1 cellular context compared by ENCODE assay signal in the genomic region with DNA sequence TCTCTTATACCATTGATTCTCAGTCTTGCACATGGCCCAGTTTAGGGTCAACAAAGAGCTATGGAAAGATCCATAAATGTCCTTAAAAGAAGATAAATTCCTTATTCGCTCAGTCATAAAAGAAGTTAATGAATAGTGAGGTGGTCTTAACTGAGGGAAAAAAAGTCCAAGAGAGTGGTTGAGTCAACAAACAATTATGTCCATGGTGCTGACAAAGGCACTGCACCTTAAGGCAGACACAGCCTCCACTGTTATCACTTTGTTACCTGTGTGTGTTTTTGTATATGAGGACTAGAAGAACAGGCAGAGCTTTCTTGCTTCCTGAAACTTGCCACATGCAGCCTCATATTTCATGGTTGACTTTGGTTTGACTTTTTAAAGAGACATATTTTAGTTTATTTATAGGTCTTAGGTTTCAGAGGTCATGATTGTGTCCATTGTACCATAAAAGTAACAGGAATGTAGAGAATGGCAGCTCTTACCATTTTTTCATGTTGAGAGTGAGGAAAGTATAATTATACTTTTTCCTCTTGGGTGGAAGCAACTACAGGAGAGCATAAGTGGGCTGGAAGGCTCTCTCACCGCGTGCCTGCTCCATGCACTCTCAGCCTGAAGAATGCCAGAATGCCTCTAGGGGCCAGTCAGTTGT.
TF ChIP-seq lines count a peak whose summit lies in the region.

No MANE protein-coding gene starts in this region.

TF ChIP-seq in HCT116, 20 proteins besides CTCF, POLR2A, EP300 and RAD21 (continued from another document):
- TF ChIP-seq SRF (IDR thresholded peaks at IDR 0.05; ENCODE audit: low read depth) (no peak), JUND (IDR thresholded peaks at IDR 0.05) (no peak), EGR1 (IDR thresholded peaks at IDR 0.05; ENCODE audit: low read depth) (no peak), SP1 (IDR thresholded peaks at IDR 0.05; ENCODE audit: low read depth) (no peak), POLR2AphosphoS5 (IDR thresholded peaks at IDR 0.05; ENCODE audit: low read depth, low read length) (no peak), TCF7L2 (IDR thresholded peaks at IDR 0.05; ENCODE audit: borderline replicate concordance, extremely low read depth, insufficient read depth, insufficient read length) (no peak), SIN3A (IDR thresholded peaks at IDR 0.05; ENCODE audit: low read depth) (no peak), ELF1 (IDR thresholded peaks at IDR 0.05; ENCODE audit: borderline replicate concordance, low read depth) (no peak)
- TF ChIP-seq, protein P1, sequence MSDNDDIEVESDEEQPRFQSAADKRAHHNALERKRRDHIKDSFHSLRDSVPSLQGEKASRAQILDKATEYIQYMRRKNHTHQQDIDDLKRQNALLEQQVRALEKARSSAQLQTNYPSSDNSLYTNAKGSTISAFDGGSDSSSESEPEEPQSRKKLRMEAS (IDR thresholded peaks at IDR 0.05) = no peak
- TF ChIP-seq, protein P2, sequence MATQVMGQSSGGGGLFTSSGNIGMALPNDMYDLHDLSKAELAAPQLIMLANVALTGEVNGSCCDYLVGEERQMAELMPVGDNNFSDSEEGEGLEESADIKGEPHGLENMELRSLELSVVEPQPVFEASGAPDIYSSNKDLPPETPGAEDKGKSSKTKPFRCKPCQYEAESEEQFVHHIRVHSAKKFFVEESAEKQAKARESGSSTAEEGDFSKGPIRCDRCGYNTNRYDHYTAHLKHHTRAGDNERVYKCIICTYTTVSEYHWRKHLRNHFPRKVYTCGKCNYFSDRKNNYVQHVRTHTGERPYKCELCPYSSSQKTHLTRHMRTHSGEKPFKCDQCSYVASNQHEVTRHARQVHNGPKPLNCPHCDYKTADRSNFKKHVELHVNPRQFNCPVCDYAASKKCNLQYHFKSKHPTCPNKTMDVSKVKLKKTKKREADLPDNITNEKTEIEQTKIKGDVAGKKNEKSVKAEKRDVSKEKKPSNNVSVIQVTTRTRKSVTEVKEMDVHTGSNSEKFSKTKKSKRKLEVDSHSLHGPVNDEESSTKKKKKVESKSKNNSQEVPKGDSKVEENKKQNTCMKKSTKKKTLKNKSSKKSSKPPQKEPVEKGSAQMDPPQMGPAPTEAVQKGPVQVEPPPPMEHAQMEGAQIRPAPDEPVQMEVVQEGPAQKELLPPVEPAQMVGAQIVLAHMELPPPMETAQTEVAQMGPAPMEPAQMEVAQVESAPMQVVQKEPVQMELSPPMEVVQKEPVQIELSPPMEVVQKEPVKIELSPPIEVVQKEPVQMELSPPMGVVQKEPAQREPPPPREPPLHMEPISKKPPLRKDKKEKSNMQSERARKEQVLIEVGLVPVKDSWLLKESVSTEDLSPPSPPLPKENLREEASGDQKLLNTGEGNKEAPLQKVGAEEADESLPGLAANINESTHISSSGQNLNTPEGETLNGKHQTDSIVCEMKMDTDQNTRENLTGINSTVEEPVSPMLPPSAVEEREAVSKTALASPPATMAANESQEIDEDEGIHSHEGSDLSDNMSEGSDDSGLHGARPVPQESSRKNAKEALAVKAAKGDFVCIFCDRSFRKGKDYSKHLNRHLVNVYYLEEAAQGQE (IDR thresholded peaks at IDR 0.05; ENCODE audit: low read depth) = no peak
- TF ChIP-seq, protein P3, sequence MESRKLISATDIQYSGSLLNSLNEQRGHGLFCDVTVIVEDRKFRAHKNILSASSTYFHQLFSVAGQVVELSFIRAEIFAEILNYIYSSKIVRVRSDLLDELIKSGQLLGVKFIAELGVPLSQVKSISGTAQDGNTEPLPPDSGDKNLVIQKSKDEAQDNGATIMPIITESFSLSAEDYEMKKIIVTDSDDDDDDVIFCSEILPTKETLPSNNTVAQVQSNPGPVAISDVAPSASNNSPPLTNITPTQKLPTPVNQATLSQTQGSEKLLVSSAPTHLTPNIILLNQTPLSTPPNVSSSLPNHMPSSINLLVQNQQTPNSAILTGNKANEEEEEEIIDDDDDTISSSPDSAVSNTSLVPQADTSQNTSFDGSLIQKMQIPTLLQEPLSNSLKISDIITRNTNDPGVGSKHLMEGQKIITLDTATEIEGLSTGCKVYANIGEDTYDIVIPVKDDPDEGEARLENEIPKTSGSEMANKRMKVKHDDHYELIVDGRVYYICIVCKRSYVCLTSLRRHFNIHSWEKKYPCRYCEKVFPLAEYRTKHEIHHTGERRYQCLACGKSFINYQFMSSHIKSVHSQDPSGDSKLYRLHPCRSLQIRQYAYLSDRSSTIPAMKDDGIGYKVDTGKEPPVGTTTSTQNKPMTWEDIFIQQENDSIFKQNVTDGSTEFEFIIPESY (IDR thresholded peaks at IDR 0.05; ENCODE audit: extremely low read depth, insufficient replicate concordance, low read length) = no peak
- TF ChIP-seq, protein P4, sequence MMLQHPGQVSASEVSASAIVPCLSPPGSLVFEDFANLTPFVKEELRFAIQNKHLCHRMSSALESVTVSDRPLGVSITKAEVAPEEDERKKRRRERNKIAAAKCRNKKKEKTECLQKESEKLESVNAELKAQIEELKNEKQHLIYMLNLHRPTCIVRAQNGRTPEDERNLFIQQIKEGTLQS (IDR thresholded peaks at IDR 0.05) = no peak
